Comparison of ENCODE assay signal across 2 cellular contexts in the genomic region with DNA sequence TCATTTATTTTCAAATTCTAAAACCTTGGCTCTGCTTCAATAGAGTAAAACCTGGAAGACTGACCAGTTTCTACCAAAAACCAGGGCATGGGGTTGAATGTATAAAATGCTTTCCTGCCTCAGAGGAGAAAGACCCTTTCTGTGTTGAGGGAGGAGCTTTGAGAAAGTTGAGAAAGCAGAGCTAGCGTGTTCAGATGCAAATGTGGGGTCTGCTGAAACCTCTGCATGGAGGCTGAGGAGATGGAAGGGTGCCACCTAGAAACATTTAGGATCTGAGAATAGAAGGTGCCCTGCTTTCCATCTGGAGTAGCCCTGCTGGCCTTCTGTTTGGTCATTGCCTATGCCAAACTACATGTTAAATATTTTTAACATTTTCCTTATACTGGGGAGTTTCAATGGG.
TF ChIP-seq lines count a peak whose summit lies in the region.

No MANE protein-coding gene starts in this region.

TF ChIP-seq in GM23338, 12 proteins besides CTCF, POLR2A, EP300 and RAD21 (continued from another document):
- TF ChIP-seq, protein P1, sequence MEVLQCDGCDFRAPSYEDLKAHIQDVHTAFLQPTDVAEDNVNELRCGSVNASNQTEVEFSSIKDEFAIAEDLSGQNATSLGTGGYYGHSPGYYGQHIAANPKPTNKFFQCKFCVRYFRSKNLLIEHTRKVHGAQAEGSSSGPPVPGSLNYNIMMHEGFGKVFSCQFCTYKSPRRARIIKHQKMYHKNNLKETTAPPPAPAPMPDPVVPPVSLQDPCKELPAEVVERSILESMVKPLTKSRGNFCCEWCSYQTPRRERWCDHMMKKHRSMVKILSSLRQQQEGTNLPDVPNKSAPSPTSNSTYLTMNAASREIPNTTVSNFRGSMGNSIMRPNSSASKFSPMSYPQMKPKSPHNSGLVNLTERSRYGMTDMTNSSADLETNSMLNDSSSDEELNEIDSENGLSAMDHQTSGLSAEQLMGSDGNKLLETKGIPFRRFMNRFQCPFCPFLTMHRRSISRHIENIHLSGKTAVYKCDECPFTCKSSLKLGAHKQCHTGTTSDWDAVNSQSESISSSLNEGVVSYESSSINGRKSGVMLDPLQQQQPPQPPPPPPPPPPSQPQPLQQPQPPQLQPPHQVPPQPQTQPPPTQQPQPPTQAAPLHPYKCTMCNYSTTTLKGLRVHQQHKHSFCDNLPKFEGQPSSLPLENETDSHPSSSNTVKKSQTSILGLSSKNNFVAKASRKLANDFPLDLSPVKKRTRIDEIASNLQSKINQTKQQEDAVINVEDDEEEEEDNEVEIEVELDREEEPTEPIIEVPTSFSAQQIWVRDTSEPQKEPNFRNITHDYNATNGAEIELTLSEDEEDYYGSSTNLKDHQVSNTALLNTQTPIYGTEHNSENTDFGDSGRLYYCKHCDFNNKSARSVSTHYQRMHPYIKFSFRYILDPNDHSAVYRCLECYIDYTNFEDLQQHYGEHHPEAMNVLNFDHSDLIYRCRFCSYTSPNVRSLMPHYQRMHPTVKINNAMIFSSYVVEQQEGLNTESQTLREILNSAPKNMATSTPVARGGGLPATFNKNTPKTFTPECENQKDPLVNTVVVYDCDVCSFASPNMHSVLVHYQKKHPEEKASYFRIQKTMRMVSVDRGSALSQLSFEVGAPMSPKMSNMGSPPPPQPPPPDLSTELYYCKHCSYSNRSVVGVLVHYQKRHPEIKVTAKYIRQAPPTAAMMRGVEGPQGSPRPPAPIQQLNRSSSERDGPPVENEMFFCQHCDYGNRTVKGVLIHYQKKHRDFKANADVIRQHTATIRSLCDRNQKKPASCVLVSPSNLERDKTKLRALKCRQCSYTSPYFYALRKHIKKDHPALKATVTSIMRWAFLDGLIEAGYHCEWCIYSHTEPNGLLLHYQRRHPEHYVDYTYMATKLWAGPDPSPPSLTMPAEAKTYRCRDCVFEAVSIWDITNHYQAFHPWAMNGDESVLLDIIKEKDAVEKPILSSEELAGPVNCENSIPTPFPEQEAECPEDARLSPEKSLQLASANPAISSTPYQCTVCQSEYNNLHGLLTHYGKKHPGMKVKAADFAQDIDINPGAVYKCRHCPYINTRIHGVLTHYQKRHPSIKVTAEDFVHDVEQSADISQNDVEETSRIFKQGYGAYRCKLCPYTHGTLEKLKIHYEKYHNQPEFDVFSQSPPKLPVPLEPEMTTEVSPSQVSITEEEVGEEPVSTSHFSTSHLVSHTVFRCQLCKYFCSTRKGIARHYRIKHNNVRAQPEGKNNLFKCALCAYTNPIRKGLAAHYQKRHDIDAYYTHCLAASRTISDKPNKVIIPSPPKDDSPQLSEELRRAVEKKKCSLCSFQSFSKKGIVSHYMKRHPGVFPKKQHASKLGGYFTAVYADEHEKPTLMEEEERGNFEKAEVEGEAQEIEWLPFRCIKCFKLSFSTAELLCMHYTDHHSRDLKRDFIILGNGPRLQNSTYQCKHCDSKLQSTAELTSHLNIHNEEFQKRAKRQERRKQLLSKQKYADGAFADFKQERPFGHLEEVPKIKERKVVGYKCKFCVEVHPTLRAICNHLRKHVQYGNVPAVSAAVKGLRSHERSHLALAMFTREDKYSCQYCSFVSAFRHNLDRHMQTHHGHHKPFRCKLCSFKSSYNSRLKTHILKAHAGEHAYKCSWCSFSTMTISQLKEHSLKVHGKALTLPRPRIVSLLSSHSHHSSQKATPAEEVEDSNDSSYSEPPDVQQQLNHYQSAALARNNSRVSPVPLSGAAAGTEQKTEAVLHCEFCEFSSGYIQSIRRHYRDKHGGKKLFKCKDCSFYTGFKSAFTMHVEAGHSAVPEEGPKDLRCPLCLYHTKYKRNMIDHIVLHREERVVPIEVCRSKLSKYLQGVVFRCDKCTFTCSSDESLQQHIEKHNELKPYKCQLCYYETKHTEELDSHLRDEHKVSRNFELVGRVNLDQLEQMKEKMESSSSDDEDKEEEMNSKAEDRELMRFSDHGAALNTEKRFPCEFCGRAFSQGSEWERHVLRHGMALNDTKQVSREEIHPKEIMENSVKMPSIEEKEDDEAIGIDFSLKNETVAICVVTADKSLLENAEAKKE (CRISPR knock-in tag; IDR thresholded peaks at IDR 0.05) = peak; percentile 92

TF ChIP-seq in WTC11, 78 proteins besides CTCF, POLR2A, EP300 and RAD21 (continued from another document):
- no peak for TF ChIP-seq ZNF281 (CRISPR knock-in tag; IDR thresholded peaks at IDR 0.05)
- no peak for TF ChIP-seq RORB (CRISPR knock-in tag; IDR thresholded peaks at IDR 0.05)
- TF ChIP-seq, protein P2, sequence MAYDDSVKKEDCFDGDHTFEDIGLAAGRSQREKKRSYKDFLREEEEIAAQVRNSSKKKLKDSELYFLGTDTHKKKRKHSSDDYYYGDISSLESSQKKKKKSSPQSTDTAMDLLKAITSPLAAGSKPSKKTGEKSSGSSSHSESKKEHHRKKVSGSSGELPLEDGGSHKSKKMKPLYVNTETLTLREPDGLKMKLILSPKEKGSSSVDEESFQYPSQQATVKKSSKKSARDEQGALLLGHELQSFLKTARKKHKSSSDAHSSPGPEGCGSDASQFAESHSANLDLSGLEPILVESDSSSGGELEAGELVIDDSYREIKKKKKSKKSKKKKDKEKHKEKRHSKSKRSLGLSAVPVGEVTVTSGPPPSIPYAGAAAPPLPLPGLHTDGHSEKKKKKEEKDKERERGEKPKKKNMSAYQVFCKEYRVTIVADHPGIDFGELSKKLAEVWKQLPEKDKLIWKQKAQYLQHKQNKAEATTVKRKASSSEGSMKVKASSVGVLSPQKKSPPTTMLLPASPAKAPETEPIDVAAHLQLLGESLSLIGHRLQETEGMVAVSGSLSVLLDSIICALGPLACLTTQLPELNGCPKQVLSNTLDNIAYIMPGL (CRISPR knock-in tag; IDR thresholded peaks at IDR 0.05) = no peak
- no peak for TF ChIP-seq ZSCAN18 (CRISPR knock-in tag; IDR thresholded peaks at IDR 0.05)
- TF ChIP-seq, protein P3, sequence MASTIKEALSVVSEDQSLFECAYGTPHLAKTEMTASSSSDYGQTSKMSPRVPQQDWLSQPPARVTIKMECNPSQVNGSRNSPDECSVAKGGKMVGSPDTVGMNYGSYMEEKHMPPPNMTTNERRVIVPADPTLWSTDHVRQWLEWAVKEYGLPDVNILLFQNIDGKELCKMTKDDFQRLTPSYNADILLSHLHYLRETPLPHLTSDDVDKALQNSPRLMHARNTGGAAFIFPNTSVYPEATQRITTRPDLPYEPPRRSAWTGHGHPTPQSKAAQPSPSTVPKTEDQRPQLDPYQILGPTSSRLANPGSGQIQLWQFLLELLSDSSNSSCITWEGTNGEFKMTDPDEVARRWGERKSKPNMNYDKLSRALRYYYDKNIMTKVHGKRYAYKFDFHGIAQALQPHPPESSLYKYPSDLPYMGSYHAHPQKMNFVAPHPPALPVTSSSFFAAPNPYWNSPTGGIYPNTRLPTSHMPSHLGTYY (CRISPR knock-in tag; IDR thresholded peaks at IDR 0.05) = no peak
- no peak for TF ChIP-seq ZNF232 (CRISPR knock-in tag; IDR thresholded peaks at IDR 0.05)
- no peak for TF ChIP-seq TCF7 (CRISPR knock-in tag; IDR thresholded peaks at IDR 0.05; ENCODE audit: low read depth)
- no peak for TF ChIP-seq CBFB (CRISPR knock-in tag; IDR thresholded peaks at IDR 0.05; ENCODE audit: low read depth)
